8 cellular contexts compared by ENCODE assay signal in the genomic region with DNA sequence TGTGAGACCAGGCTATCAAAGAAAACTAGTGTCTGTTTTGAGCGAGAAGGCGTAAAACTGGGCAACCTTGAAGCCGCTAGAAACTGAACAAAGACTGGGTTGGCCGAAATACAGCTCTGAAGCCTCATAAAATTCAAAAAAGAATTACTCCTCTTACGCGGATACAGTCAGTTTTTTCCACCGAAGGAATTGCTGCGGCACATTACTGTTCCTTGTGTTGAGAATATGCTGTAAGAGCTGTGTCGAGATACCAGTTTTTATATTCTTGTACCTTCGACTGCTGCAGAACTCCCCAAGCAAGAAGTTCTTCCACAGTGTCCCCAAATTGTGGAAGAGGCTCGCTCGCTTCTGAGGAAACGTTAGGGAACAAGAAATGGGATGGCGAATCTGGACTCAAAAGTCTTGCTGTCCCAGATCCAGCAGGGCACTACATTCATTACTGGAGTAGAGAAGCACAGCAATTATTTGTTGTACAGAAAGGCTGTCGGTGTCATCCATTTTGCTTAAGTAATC. TPM values are rescaled to one million over a fixed set of nuclear protein-coding genes. Genes with fewer than 3 reads are reported as not detected.
A peak's percentile ranks its signal among the peaks of the same experiment; 100 is the strongest.
DNase-seq lines count a peak whose midpoint lies in the region; ATAC-seq, FAIRE-seq and TF ChIP-seq lines count a peak whose summit lies in the region.

No MANE protein-coding gene starts in this region.

- no peaks in the 10 kb centered on the region for H3K9me1 ChIP-seq in K562 (ENCODE audit: control insufficient read depth, insufficient read depth, low read length)

- H4K20me1 ChIP-seq in K562 (replicated peaks; ENCODE audit: control insufficient read depth, insufficient read depth, low read length) (0 out of 2 replicates have a peak, but pooled peaks cover 4% of the 10 kb centered on the region), HepG2 (ENCODE audit: insufficient read depth, low read length) (peaks cover 8% of the 10 kb centered on the region; the same call in 1 of the 2 replicates)

- BruUV-seq in K562 (replicated peaks; lab: Mats Ljungman, UMichigan) (TSS peak; percentile 88), HepG2 (replicated peaks; lab: Mats Ljungman, UMichigan) (TSS peak; percentile 99)

- peaks cover 12% of the 10 kb centered on the region for H3K4me1 ChIP-seq in ACC112 (ENCODE audit: control insufficient read depth, insufficient read depth, low read length, unreplicated experiment)
- peaks cover 4 to 5% of the 10 kb centered on the region in 2 experiments; a peak in 3 of 5 replicates for H3K4me1 ChIP-seq in K562 (replicated peaks in 1 of 2; ENCODE audit: control insufficient read depth in 2 of 2, insufficient read depth in 2 of 2, low read length in 2 of 2)
- peaks cover 22% of the 10 kb centered on the region for H3K4me1 ChIP-seq in HepG2 (ENCODE audit: insufficient read depth, low read length)
- peaks cover 0 to 33% (median 18%) of the 10 kb centered on the region in 4 donors for H3K4me1 ChIP-seq in transverse colon

- H3K9ac ChIP-seq in K562 (ENCODE audit: insufficient read depth in 1 of 2, low read depth in 2 of 2, low read length in 2 of 2) (peak overlapping the region in 1 of 2 experiments; percentile 96; a peak in 3 of 4 replicates), HepG2 (ENCODE audit: insufficient read depth, low read depth, low read length) (peak overlapping the region; percentile 97)

- no peak for FAIRE-seq in K562 (lab: Jason Lieb, UNC)
- no peak for FAIRE-seq in HepG2 (lab: Jason Lieb, UNC)

- DNase-seq in Jurkat, Clone E6-1 (ENCODE audit: low read depth, low spot score), result no peak
- DNase-seq in K562 (ENCODE audit: extremely low read depth in 1 of 4, low spot score in 3 of 4), result no peak
- no peak for DNase-seq in HepG2 (ENCODE audit: low spot score)
- DNase-seq in transverse colon, result no peak

- no peak for TF ChIP-seq CTCF in K562 (IDR thresholded peaks at IDR 0.05 in 2 of 3, conservative IDR thresholded peaks at IDR 0.05 in 1 of 3; ENCODE audit: insufficient read depth in 2 of 3, low read depth in 1 of 3, low read length in 3 of 3)
- no peak for TF ChIP-seq CTCF in HepG2 (CRISPR knock-in tag; IDR thresholded peaks at IDR 0.05)
- no peak for TF ChIP-seq CTCF in transverse colon (IDR thresholded peaks at IDR 0.05)

- CTCF ChIA-PET in K562 (lab: Yijun Ruan, JAX; ENCODE audit: low intra/inter-chr PET ratio) (no interaction called here), HepG2 (lab: Yijun Ruan, JAX; ENCODE audit: low intra/inter-chr PET ratio, low total read pairs) (no interaction called here)

- WGBS in K562 (ENCODE audit: insufficient coverage, low coverage, missing lambda C conversion rate), result 82% methylated on average over 15 of the region's 15 CpGs
- WGBS in HepG2 (ENCODE audit: low lambda C conversion rate), result 2% methylated on average over 15 of the region's 15 CpGs
- 10 to 13% methylated on average over 8 to 15 of the region's 15 CpGs for WGBS in transverse colon (ENCODE audit: low coverage in 1 of 2), 2 donors

- H3K4me3 ChIP-seq in ACC112 (ENCODE audit: low read depth, low read length) (peak overlapping the region; percentile 83), K562 (peak overlapping the region; percentile 82), HepG2 (replicated peaks in 1 of 3; ENCODE audit: insufficient read depth in 1 of 3, low read depth in 2 of 3, low read length in 3 of 3) (peak overlapping the region; percentile 84 to 93 (median 89)), transverse colon (peak overlapping the region; percentile 38 to 74 (median 57))
- peak overlapping the region; percentile 97 for H3K4me3 ChIP-seq in Jurkat, Clone E6-1 (ENCODE audit: low read length)

- POLR2A ChIA-PET in K562 (lab: Yijun Ruan, JAX), result interaction anchor here (0.7 to 1.9 kb wide), 5 partner anchors 12 to 41 kb away, joined by 3 to 6 read pairs (median 4); no protein-coding TSS in a partner anchor
- POLR2A ChIA-PET in HepG2 (lab: Yijun Ruan, JAX), result interaction anchor here (0.7 to 2.8 kb wide), 9 partner anchors 20 to 1590 kb away, joined by 3 to 28 read pairs (median 5); a partner anchor contains a TSS

- H3K27me3 ChIP-seq in ACC112 (ENCODE audit: insufficient read depth, low read length) (no peaks in the 10 kb centered on the region), K562 (ENCODE audit: control insufficient read depth in 2 of 2, insufficient read depth in 2 of 2, low read length in 2 of 2) (no peaks in the 10 kb centered on the region), HepG2 (ENCODE audit: control insufficient read depth in 1 of 2, insufficient read depth in 2 of 2, low read length in 2 of 2) (no peaks in the 10 kb centered on the region; a peak in 1 of 5 replicates), transverse colon (no peaks in the 10 kb centered on the region)

- H3K36me3 ChIP-seq in ACC112 (ENCODE audit: insufficient read depth, low read length) (peaks cover 9% of the 10 kb centered on the region), K562 (ENCODE audit: control insufficient read depth, insufficient read depth, low read length) (peaks cover 24% of the 10 kb centered on the region), HepG2 (replicated peaks in 1 of 2; ENCODE audit: control insufficient read depth in 1 of 2, insufficient read depth in 2 of 2, low read length in 2 of 2) (peaks cover under 1 to 8% of the 10 kb centered on the region in 2 experiments; a peak in 4 of 5 replicates), transverse colon (peaks cover 0 to 20% (median 9%) of the 10 kb centered on the region in 4 donors)

- peak overlapping the region; percentile 92 for H2AFZ ChIP-seq in ACC112 (ENCODE audit: low read length, unreplicated experiment)
- peak overlapping the region; percentile 100 for H2AFZ ChIP-seq in K562 (ENCODE audit: low read depth, low read length)
- H2AFZ ChIP-seq in HepG2 (ENCODE audit: low read length), result peak overlapping the region; percentile 91

- H3K79me2 ChIP-seq in ACC112 (ENCODE audit: control insufficient read depth, insufficient read depth, low read length, unreplicated experiment) (peaks cover 36% of the 10 kb centered on the region), K562 (ENCODE audit: control insufficient read depth, insufficient read depth, low read length) (peaks cover 39% of the 10 kb centered on the region), HepG2 (ENCODE audit: insufficient read depth, low read length) (peaks cover 31% of the 10 kb centered on the region)

- no peak for TF ChIP-seq RAD21 in K562 (CRISPR knock-in tag; conservative IDR thresholded peaks at IDR 0.05 in 1 of 2, IDR thresholded peaks at IDR 0.05 in 1 of 2)
- no peak for TF ChIP-seq RAD21 in HepG2 (CRISPR knock-in tag; IDR thresholded peaks at IDR 0.05)

- TF ChIP-seq POLR2A in K562 (conservative IDR thresholded peaks at IDR 0.05), result no peak
- TF ChIP-seq POLR2A in HepG2 (IDR thresholded peaks at IDR 0.05; ENCODE audit: insufficient read depth in 1 of 2, low read depth in 2 of 2, low read length in 2 of 2), result no peak
- no peak for TF ChIP-seq POLR2A in transverse colon (IDR thresholded peaks at IDR 0.05)

- in situ Hi-C loops in K562 (cut with MboI), result no loop called here
- in situ Hi-C loops in HepG2 (cut with HindIII; ENCODE audit: extremely low pct_ligation_motif_present, low pct_unique_long_range_greater_than_20kb), result no loop called here
- in situ Hi-C loops in transverse colon (cut with MboI; ENCODE audit: low pct_ligation_motif_present in 1 of 4, low pct_unique_long_range_greater_than_20kb in 1 of 4, low sequenced_read_pairs in 3 of 4), result no loop called here

- H3K4me2 ChIP-seq in K562 (ENCODE audit: insufficient read depth, low read length) (peak overlapping the region; percentile 96), HepG2 (ENCODE audit: low read depth, low read length) (peak overlapping the region; percentile 91)

- ATAC-seq in GM18868 (IDR thresholded peaks at IDR 0.05; ENCODE audit: unreplicated experiment), result peak; percentile 13
- no peak for ATAC-seq in K562
- peak; percentile 34 for ATAC-seq in HepG2
- ATAC-seq in HG03571 (IDR thresholded peaks at IDR 0.05; ENCODE audit: unreplicated experiment), result no peak
- no peak for ATAC-seq in GM18511 (IDR thresholded peaks at IDR 0.05; ENCODE audit: unreplicated experiment)

- TF ChIP-seq EP300 in K562 (IDR thresholded peaks at IDR 0.05; ENCODE audit: low read length) (no peak), HepG2 (IDR thresholded peaks at IDR 0.05; ENCODE audit: low read depth in 2 of 2, low read length in 2 of 2) (no peak), HepG2 (CRISPR knock-in tag; IDR thresholded peaks at IDR 0.05; ENCODE audit: borderline replicate concordance) (no peak), transverse colon (IDR thresholded peaks at IDR 0.05; ENCODE audit: low read depth) (no peak)

- peaks cover 6% of the 10 kb centered on the region for H3K9me3 ChIP-seq in K562 (replicated peaks; ENCODE audit: control insufficient read depth, insufficient read depth, low read depth, low read length)
- H3K9me3 ChIP-seq in HepG2 (ENCODE audit: low read length), result no peaks in the 10 kb centered on the region
- no peaks in the 10 kb centered on the region for H3K9me3 ChIP-seq in transverse colon

- intact Hi-C loops in K562 (cut with micrococcal nuclease) (no loop called here), HepG2 (cut with micrococcal nuclease; ENCODE audit: unreplicated experiment) (loop anchor here (1.0 to 5.0 kb wide), 2 partner anchors 40 to 1592 kb away; a partner anchor contains a TSS), transverse colon (cut with DNase I; ENCODE audit: low total_unique reads) (no loop called here)

- H3K27ac ChIP-seq in ACC112 (ENCODE audit: low read depth, low read length) (peak overlapping the region; percentile 86), K562 (ENCODE audit: extremely low read depth, low read depth, low read length) (peak overlapping the region; percentile 98), HepG2 (ENCODE audit: extremely low read length, insufficient read depth, low read length) (peak overlapping the region; percentile 91), transverse colon (peak overlapping the region; percentile 89 to 95 (median 92))

RNA-seq across cellular contexts. Expression of a gene that starts 0.5 kb away (rescaled TPM):
- 904 TPM for polyA plus RNA-seq in Jurkat, Clone E6-1 (2012; ENCODE audit: insufficient read depth, insufficient read length)
- 16.2 and 38.9 TPM in 2 replicates for total RNA-seq in K562 (2011; cell fraction: chromatin; rRNA removed; ENCODE audit: low replicate concordance)
- 35.9 and 40.2 TPM in 2 replicates for total RNA-seq in K562 (2011; cell fraction: nucleolus; rRNA removed)
- 46.6 and 74.0 TPM in 2 replicates for total RNA-seq in K562 (2011; cell fraction: nucleoplasm; rRNA removed)
- total RNA-seq in K562 (2014; rRNA removed) (182 and 234 TPM in 2 replicates), K562 (2014; rRNA removed; fragmentation: Illumina TruSeq; extraction: Trizol) (546 and 593 TPM in 2 replicates), K562 (2015; rRNA removed; fragmentation: Illumina TruSeq; extraction: Trizol) (529 and 585 TPM in 2 replicates), K562 (2021) (548 and 636 TPM in 2 replicates), HepG2 (2016; rRNA removed; fragmentation: Illumina TruSeq; extraction: Trizol) (481 and 556 TPM in 2 replicates), transverse colon (100 to 1,000 TPM; 146 to 469 (median 349) TPM)
- polyA plus RNA-seq in K562 (2011; rRNA removed) (833 and 852 TPM in 2 replicates), K562 (2014; fragmentation: Illumina TruSeq; extraction: Trizol) (472 and 685 TPM in 2 replicates), K562 (2014; fragmentation: Nextera tagmentation; extraction: Ambion mirVana) (1,000 to 10,000 TPM; 1,858 to 2,216 TPM), K562 (2014; rRNA removed) (402 and 501 TPM in 2 replicates), HepG2 (2011; rRNA removed) (311 and 407 TPM in 2 replicates)
- polyA plus RNA-seq in K562 (2011; cell fraction: cytosol; rRNA removed), result 229 and 319 TPM in 2 replicates
- 197 and 351 TPM in 2 replicates for polyA plus RNA-seq in K562 (2011; cell fraction: nucleus; rRNA removed)
- polyA plus RNA-seq in K562 (2012), result 641 and 749 TPM in 2 replicates
- polyA minus RNA-seq in K562 (2011; rRNA and poly(A)+ RNA removed), result 40.4 and 45.6 TPM in 2 replicates
- polyA minus RNA-seq in K562 (2011; cell fraction: cytosol; rRNA and poly(A)+ RNA removed), result 38.7 and 61.6 TPM in 2 replicates
- 12.9 and 28.1 TPM in 2 replicates for polyA minus RNA-seq in K562 (2011; cell fraction: nucleus; rRNA and poly(A)+ RNA removed)
- total RNA-seq in HepG2 (2016; cell fraction: cytosol; rRNA removed; fragmentation: Illumina TruSeq; extraction: Trizol; ENCODE audit: low read depth), result 280 and 328 TPM in 2 replicates
- total RNA-seq in HepG2 (2016; cell fraction: insoluble cytoplasmic fraction; rRNA removed; fragmentation: Illumina TruSeq; extraction: Trizol), result 517 and 605 TPM in 2 replicates
- 294 and 325 TPM in 2 replicates for total RNA-seq in HepG2 (2016; cell fraction: membrane; rRNA removed; fragmentation: Illumina TruSeq; extraction: Trizol)
- total RNA-seq in HepG2 (2016; cell fraction: nucleus; rRNA removed; fragmentation: Illumina TruSeq; extraction: Trizol), result 231 and 261 TPM in 2 replicates
- polyA plus RNA-seq in HepG2 (2011; cell fraction: cytosol; rRNA removed), result 137 and 186 TPM in 2 replicates
- 59.1 and 61.9 TPM in 2 replicates for polyA plus RNA-seq in HepG2 (2011; cell fraction: nucleus; rRNA removed)
- polyA plus RNA-seq in HepG2 (2012), result 241 and 395 TPM in 2 replicates
- polyA plus RNA-seq in HepG2 (2016; cell fraction: cytosol; fragmentation: Illumina TruSeq; extraction: Trizol; ENCODE audit: low read depth), result 218 and 256 TPM in 2 replicates
- polyA plus RNA-seq in HepG2 (2016; cell fraction: insoluble cytoplasmic fraction; fragmentation: Illumina TruSeq; extraction: Trizol; ENCODE audit: low read depth), result 311 and 334 TPM in 2 replicates
- polyA plus RNA-seq in HepG2 (2016; cell fraction: membrane; fragmentation: Illumina TruSeq; extraction: Trizol; ENCODE audit: low read depth), result 165 and 228 TPM in 2 replicates
- polyA plus RNA-seq in HepG2 (2016; cell fraction: nucleus; fragmentation: Illumina TruSeq; extraction: Trizol; ENCODE audit: insufficient read depth, low read depth), result 278 and 326 TPM in 2 replicates
- polyA minus RNA-seq in HepG2 (2011; rRNA and poly(A)+ RNA removed; ENCODE audit: low replicate concordance), result 63.3 and 108 TPM in 2 replicates
- polyA minus RNA-seq in HepG2 (2011; cell fraction: cytosol; rRNA and poly(A)+ RNA removed), result 36.2 and 38.6 TPM in 2 replicates
- polyA minus RNA-seq in HepG2 (2011; cell fraction: nucleus; rRNA and poly(A)+ RNA removed), result 17.8 and 18.6 TPM in 2 replicates

RNA-seq across cellular contexts. Expression of a gene that starts 38.3 kb away (rescaled TPM):
- polyA plus RNA-seq in Jurkat, Clone E6-1 (2012; ENCODE audit: insufficient read depth, insufficient read length), result not detected
- 0.18 TPM in 1 of 2 replicates, not detected in the other for total RNA-seq in K562 (2011; cell fraction: chromatin; rRNA removed; ENCODE audit: low replicate concordance)
- total RNA-seq in K562 (2011; cell fraction: nucleolus; rRNA removed), result not detected in 2 replicates
- not detected in 2 replicates for total RNA-seq in K562 (2011; cell fraction: nucleoplasm; rRNA removed)
- not detected in 2 replicates for total RNA-seq in K562 (2014; rRNA removed)
- total RNA-seq in K562 (2014; rRNA removed; fragmentation: Illumina TruSeq; extraction: Trizol), result not detected in 2 replicates
- total RNA-seq in K562 (2015; rRNA removed; fragmentation: Illumina TruSeq; extraction: Trizol), result not detected in 2 replicates
- 0.11 and 0.20 TPM in 2 replicates for total RNA-seq in K562 (2021)
- 0.01 TPM in 1 of 2 replicates, not detected in the other for polyA plus RNA-seq in K562 (2011; rRNA removed)
- polyA plus RNA-seq in K562 (2011; cell fraction: cytosol; rRNA removed), result 0.01 TPM in 1 of 2 replicates, not detected in the other
- 0.04 and 0.08 TPM in 2 replicates for polyA plus RNA-seq in K562 (2011; cell fraction: nucleus; rRNA removed)
- 0.01 TPM in 1 of 2 replicates, not detected in the other for polyA plus RNA-seq in K562 (2012)
- polyA plus RNA-seq in K562 (2014; fragmentation: Illumina TruSeq; extraction: Trizol), result not detected in 2 replicates
- polyA plus RNA-seq in K562 (2014; fragmentation: Nextera tagmentation; extraction: Ambion mirVana), result not detected
- 0.01 TPM in 1 of 2 replicates, not detected in the other for polyA plus RNA-seq in K562 (2014; rRNA removed)
- polyA minus RNA-seq in K562 (2011; rRNA and poly(A)+ RNA removed), result 0.27 TPM in 1 of 2 replicates, not detected in the other
- 1.5 and 1.8 TPM in 2 replicates for polyA minus RNA-seq in K562 (2011; cell fraction: cytosol; rRNA and poly(A)+ RNA removed)
- 0.22 and 0.27 TPM in 2 replicates for polyA minus RNA-seq in K562 (2011; cell fraction: nucleus; rRNA and poly(A)+ RNA removed)
- 0.02 TPM in 1 of 2 replicates, not detected in the other for total RNA-seq in HepG2 (2016; rRNA removed; fragmentation: Illumina TruSeq; extraction: Trizol)
- total RNA-seq in HepG2 (2016; cell fraction: cytosol; rRNA removed; fragmentation: Illumina TruSeq; extraction: Trizol; ENCODE audit: low read depth), result not detected in 2 replicates
- not detected in 2 replicates for total RNA-seq in HepG2 (2016; cell fraction: insoluble cytoplasmic fraction; rRNA removed; fragmentation: Illumina TruSeq; extraction: Trizol)
- not detected in 2 replicates for total RNA-seq in HepG2 (2016; cell fraction: membrane; rRNA removed; fragmentation: Illumina TruSeq; extraction: Trizol)
- total RNA-seq in HepG2 (2016; cell fraction: nucleus; rRNA removed; fragmentation: Illumina TruSeq; extraction: Trizol), result 0.06 TPM in 1 of 2 replicates, not detected in the other
- 0.20 TPM in 1 of 2 replicates, not detected in the other for polyA plus RNA-seq in HepG2 (2011; rRNA removed)
- 0.01 TPM in 1 of 2 replicates, not detected in the other for polyA plus RNA-seq in HepG2 (2011; cell fraction: cytosol; rRNA removed)
- 0.07 TPM in 1 of 2 replicates, not detected in the other for polyA plus RNA-seq in HepG2 (2011; cell fraction: nucleus; rRNA removed)
- 0.01 TPM in 1 of 2 replicates, not detected in the other for polyA plus RNA-seq in HepG2 (2012)
- not detected in 2 replicates for polyA plus RNA-seq in HepG2 (2016; cell fraction: cytosol; fragmentation: Illumina TruSeq; extraction: Trizol; ENCODE audit: low read depth)
- polyA plus RNA-seq in HepG2 (2016; cell fraction: insoluble cytoplasmic fraction; fragmentation: Illumina TruSeq; extraction: Trizol; ENCODE audit: low read depth), result not detected in 2 replicates
- polyA plus RNA-seq in HepG2 (2016; cell fraction: membrane; fragmentation: Illumina TruSeq; extraction: Trizol; ENCODE audit: low read depth), result not detected in 2 replicates
- 0.12 TPM in 1 of 2 replicates, not detected in the other for polyA plus RNA-seq in HepG2 (2016; cell fraction: nucleus; fragmentation: Illumina TruSeq; extraction: Trizol; ENCODE audit: insufficient read depth, low read depth)
- polyA minus RNA-seq in HepG2 (2011; rRNA and poly(A)+ RNA removed; ENCODE audit: low replicate concordance), result 328 TPM in 1 of 2 replicates, not detected in the other
- polyA minus RNA-seq in HepG2 (2011; cell fraction: cytosol; rRNA and poly(A)+ RNA removed), result 0.79 and 2.3 TPM in 2 replicates
- 0.12 and 0.77 TPM in 2 replicates for polyA minus RNA-seq in HepG2 (2011; cell fraction: nucleus; rRNA and poly(A)+ RNA removed)
- 10 to 100 TPM; 14.2 to 45.1 (median 32.3) TPM for total RNA-seq in transverse colon

RNA-seq across cellular contexts. Expression of a gene that starts 40.5 kb away (rescaled TPM):
- polyA plus RNA-seq in Jurkat, Clone E6-1 (2012; ENCODE audit: insufficient read depth, insufficient read length), result 29.7 TPM
- total RNA-seq in K562 (2011; cell fraction: chromatin; rRNA removed; ENCODE audit: low replicate concordance), result 14.6 and 50.2 TPM in 2 replicates
- total RNA-seq in K562 (2011; cell fraction: nucleolus; rRNA removed), result 9.2 and 12.1 TPM in 2 replicates
- 30.1 and 51.8 TPM in 2 replicates for total RNA-seq in K562 (2011; cell fraction: nucleoplasm; rRNA removed)
- total RNA-seq in K562 (2014; rRNA removed) (16.3 and 17.1 TPM in 2 replicates), K562 (2014; rRNA removed; fragmentation: Illumina TruSeq; extraction: Trizol) (31.2 and 37.1 TPM in 2 replicates), K562 (2015; rRNA removed; fragmentation: Illumina TruSeq; extraction: Trizol) (27.0 and 29.2 TPM in 2 replicates), K562 (2021) (27.4 and 29.5 TPM in 2 replicates), HepG2 (2016; rRNA removed; fragmentation: Illumina TruSeq; extraction: Trizol) (38.4 and 54.4 TPM in 2 replicates), transverse colon (10 to 100 TPM; 28.9 to 86.2 (median 56.5) TPM)
- polyA plus RNA-seq in K562 (2011; rRNA removed) (14.0 and 15.0 TPM in 2 replicates), K562 (2014; fragmentation: Illumina TruSeq; extraction: Trizol) (20.6 and 21.3 TPM in 2 replicates), K562 (2014; fragmentation: Nextera tagmentation; extraction: Ambion mirVana) (1 to 10 TPM; 6.5 to 9.0 TPM), K562 (2014; rRNA removed) (16.3 and 16.7 TPM in 2 replicates), HepG2 (2011; rRNA removed) (14.9 and 17.6 TPM in 2 replicates)
- polyA plus RNA-seq in K562 (2011; cell fraction: cytosol; rRNA removed), result 2.8 and 6.8 TPM in 2 replicates
- 6.6 and 11.8 TPM in 2 replicates for polyA plus RNA-seq in K562 (2011; cell fraction: nucleus; rRNA removed)
- polyA plus RNA-seq in K562 (2012), result 23.0 and 34.7 TPM in 2 replicates
- 30.7 and 39.1 TPM in 2 replicates for polyA minus RNA-seq in K562 (2011; rRNA and poly(A)+ RNA removed)
- polyA minus RNA-seq in K562 (2011; cell fraction: cytosol; rRNA and poly(A)+ RNA removed), result 7.9 and 8.2 TPM in 2 replicates
- polyA minus RNA-seq in K562 (2011; cell fraction: nucleus; rRNA and poly(A)+ RNA removed), result 6.6 and 12.9 TPM in 2 replicates
- 1.8 and 2.4 TPM in 2 replicates for total RNA-seq in HepG2 (2016; cell fraction: cytosol; rRNA removed; fragmentation: Illumina TruSeq; extraction: Trizol; ENCODE audit: low read depth)
- 32.4 and 47.0 TPM in 2 replicates for total RNA-seq in HepG2 (2016; cell fraction: insoluble cytoplasmic fraction; rRNA removed; fragmentation: Illumina TruSeq; extraction: Trizol)
- total RNA-seq in HepG2 (2016; cell fraction: membrane; rRNA removed; fragmentation: Illumina TruSeq; extraction: Trizol), result 9.9 and 10.6 TPM in 2 replicates
- total RNA-seq in HepG2 (2016; cell fraction: nucleus; rRNA removed; fragmentation: Illumina TruSeq; extraction: Trizol), result 57.2 and 65.2 TPM in 2 replicates
- 6.1 and 11.4 TPM in 2 replicates for polyA plus RNA-seq in HepG2 (2011; cell fraction: cytosol; rRNA removed)
- 11.2 and 15.5 TPM in 2 replicates for polyA plus RNA-seq in HepG2 (2011; cell fraction: nucleus; rRNA removed)
- polyA plus RNA-seq in HepG2 (2012), result 53.2 and 56.8 TPM in 2 replicates
- polyA plus RNA-seq in HepG2 (2016; cell fraction: cytosol; fragmentation: Illumina TruSeq; extraction: Trizol; ENCODE audit: low read depth), result 1.9 TPM in 2 replicates
- 28.3 and 31.1 TPM in 2 replicates for polyA plus RNA-seq in HepG2 (2016; cell fraction: insoluble cytoplasmic fraction; fragmentation: Illumina TruSeq; extraction: Trizol; ENCODE audit: low read depth)
- polyA plus RNA-seq in HepG2 (2016; cell fraction: membrane; fragmentation: Illumina TruSeq; extraction: Trizol; ENCODE audit: low read depth), result 5.5 and 5.6 TPM in 2 replicates
- polyA plus RNA-seq in HepG2 (2016; cell fraction: nucleus; fragmentation: Illumina TruSeq; extraction: Trizol; ENCODE audit: insufficient read depth, low read depth), result 68.9 and 74.9 TPM in 2 replicates
- polyA minus RNA-seq in HepG2 (2011; rRNA and poly(A)+ RNA removed; ENCODE audit: low replicate concordance), result 7.4 and 11.2 TPM in 2 replicates
- 18.1 and 24.4 TPM in 2 replicates for polyA minus RNA-seq in HepG2 (2011; cell fraction: cytosol; rRNA and poly(A)+ RNA removed)
- 28.7 and 32.2 TPM in 2 replicates for polyA minus RNA-seq in HepG2 (2011; cell fraction: nucleus; rRNA and poly(A)+ RNA removed)

Comparison
In these comparisons a context has a peak if more than half of its experiments do, and no peak if none do; other contexts are left out.
1. ATAC-seq: peak in GM18868 (single experiment) and HepG2 (single experiment); none in K562 (single experiment), HG03571 (single experiment) and GM18511 (single experiment).
2. RNA of a gene that starts 38.3 kb away (total RNA-seq): 14.2 to 45.1 TPM in transverse colon; 0.02 to 0.06 TPM in HepG2 and 0.11 to 0.20 TPM in K562; every median in the first group is over 10 times any median in the second.
3. Peak in every context shown above with its lines, with median percentiles within 50 percentile points of each other: H2AFZ ChIP-seq, H3K27ac ChIP-seq and H3K4me3 ChIP-seq.